10 cellular contexts compared by ENCODE assay signal in the genomic region with DNA sequence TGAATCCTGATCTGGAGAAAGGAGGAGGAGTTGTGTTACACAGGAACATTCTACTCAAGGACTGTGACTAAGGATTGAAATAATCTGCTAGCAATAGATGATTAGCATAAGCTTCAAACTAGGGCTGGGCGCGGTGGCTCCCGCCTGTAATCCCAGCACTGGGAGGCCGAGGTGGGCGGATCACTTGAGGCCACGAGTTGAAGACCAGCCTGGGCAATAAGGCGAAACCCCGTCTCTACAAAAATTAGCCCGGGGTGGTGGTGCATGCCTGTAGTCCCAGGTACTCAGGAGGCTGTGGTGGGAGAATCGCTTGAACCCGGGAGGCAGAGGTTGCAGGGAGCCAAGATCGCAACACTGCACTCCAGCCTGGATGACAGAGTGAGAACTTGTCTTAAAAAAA. TPM values are rescaled to one million over a fixed set of nuclear protein-coding genes. Genes with fewer than 3 reads are reported as not detected.
DNase-seq lines count a peak whose midpoint lies in the region; ATAC-seq and TF ChIP-seq lines count a peak whose summit lies in the region.
"Had no signal": no experiment of that assay in that cellular context is flagged by ENCODE, and none has a peak within 500 bp of the region (broad histone marks: within the 10 kb centered on the region; RNA-seq: fewer than 3 reads in every experiment).

No MANE protein-coding gene starts in this region.

- peaks cover 44% of the 10 kb centered on the region for H3K79me2 ChIP-seq in SU-DHL-6 (ENCODE audit: insufficient read depth, low read length)
- H3K79me2 ChIP-seq in fibroblast of lung (ENCODE audit: control insufficient read depth, insufficient read depth, low read length): peaks cover 25% of the 10 kb centered on the region

- ATAC-seq in HG03442 (IDR thresholded peaks at IDR 0.05; ENCODE audit: unreplicated experiment): no peak

- DNase-seq in DMS 273 (lab: John Stamatoyannopoulos, UW; ENCODE audit: unreplicated experiment) (peak; percentile 7), DMS 273 treated with DMSO at 0.1 percent for 48 hours (lab: John Stamatoyannopoulos, UW) (no peak), fibroblast of lung (ENCODE audit: low read depth in 2 of 2) (no peak), ureter (ENCODE audit: low spot score) (no peak), globus pallidus (ENCODE audit: low spot score) (no peak)
- DNase-seq: foreskin melanocyte had no signal

- H3K9ac ChIP-seq in SU-DHL-6 (ENCODE audit: low read length): peak overlapping the region; percentile 87
- H3K9ac ChIP-seq in fibroblast of lung (ENCODE audit: insufficient read depth, low read length): no peak overlapping the region
- H3K9ac ChIP-seq in skeletal muscle tissue (ENCODE audit: low read depth in 1 of 3, low read length in 3 of 3): peak overlapping the region in 2 of 3 donors; percentile 55 to 84

- H3K4me3 ChIP-seq in SU-DHL-6 (ENCODE audit: insufficient read depth, low read length, poor library complexity, severe bottlenecking): peak overlapping the region; percentile 81
- peak overlapping the region; percentile 85 to 100 (median 94) for H3K4me3 ChIP-seq in fibroblast of lung (replicated peaks in 1 of 4; ENCODE audit: control extremely low read depth in 1 of 4, insufficient read depth in 1 of 4, low read depth in 3 of 4, low read length in 4 of 4)
- H3K4me3 ChIP-seq in skeletal muscle tissue (ENCODE audit: low read length in 3 of 3): peak overlapping the region; percentile 97 to 100 (median 98)

- H3K4me2 ChIP-seq in SU-DHL-6 (ENCODE audit: low read depth, low read length, poor library complexity, severe bottlenecking) (peak overlapping the region; percentile 87), fibroblast of lung (ENCODE audit: extremely low read depth, insufficient read depth, low read length) (peak overlapping the region; percentile 98)

- H3K27ac ChIP-seq in SU-DHL-6 (ENCODE audit: low read depth, low read length) (no peak overlapping the region), fibroblast of lung (ENCODE audit: insufficient read depth, low read length) (no peak overlapping the region), skeletal muscle tissue (ENCODE audit: low read depth, low read length) (no peak overlapping the region)
- H3K27ac ChIP-seq: 22Rv1 had no signal

- no peak for TF ChIP-seq CTCF in SU-DHL-6 (IDR thresholded peaks at IDR 0.05; ENCODE audit: insufficient read depth, low read length, poor library complexity, severe bottlenecking)
- TF ChIP-seq CTCF in fibroblast of lung (conservative IDR thresholded peaks at IDR 0.05 in 1 of 2, IDR thresholded peaks at IDR 0.05 in 1 of 2; ENCODE audit: low read depth in 1 of 2, low read length in 2 of 2): no peak

- H3K27me3 ChIP-seq in SU-DHL-6 (ENCODE audit: low read length): no peaks in the 10 kb centered on the region
- no peaks in the 10 kb centered on the region for H3K27me3 ChIP-seq in fibroblast of lung (ENCODE audit: control insufficient read depth, insufficient read depth, low read length)
- no peaks in the 10 kb centered on the region for H3K27me3 ChIP-seq in skeletal muscle tissue (ENCODE audit: control insufficient read depth in 3 of 3, insufficient read depth in 3 of 3, low read length in 3 of 3)

- H3F3A ChIP-seq in SU-DHL-6 (ENCODE audit: insufficient read depth): no peaks in the 10 kb centered on the region; the same call in 1 of the 2 replicates

- H4K20me1 ChIP-seq in SU-DHL-6 (ENCODE audit: low read depth, low read length): no peaks in the 10 kb centered on the region
- no peaks in the 10 kb centered on the region for H4K20me1 ChIP-seq in fibroblast of lung (ENCODE audit: control insufficient read depth, extremely low read depth, insufficient read depth, low read length)

- H3K9me2 ChIP-seq in SU-DHL-6 (replicated peaks; ENCODE audit: insufficient read depth, low read length): no peaks in the 10 kb centered on the region

- H3K4me1 ChIP-seq in fibroblast of lung (ENCODE audit: control insufficient read depth, extremely low read depth, insufficient read depth, low read length): peaks cover 4% of the 10 kb centered on the region
- peaks cover 22 to 26% (median 26%) of the 10 kb centered on the region in 3 donors for H3K4me1 ChIP-seq in skeletal muscle tissue (ENCODE audit: control insufficient read depth in 3 of 3, insufficient read depth in 3 of 3, low read length in 3 of 3)

- no peaks in the 10 kb centered on the region for H3K36me3 ChIP-seq in SU-DHL-6 (ENCODE audit: low read length)
- H3K36me3 ChIP-seq in fibroblast of lung (ENCODE audit: control insufficient read depth, insufficient read depth, low read length): no peaks in the 10 kb centered on the region
- H3K36me3 ChIP-seq in skeletal muscle tissue (ENCODE audit: control insufficient read depth in 3 of 3, insufficient read depth in 3 of 3, low read length in 3 of 3): peaks cover 0 to 3% (median 0%) of the 10 kb centered on the region in 3 donors

- no peak overlapping the region for H2AFZ ChIP-seq in SU-DHL-6 (ENCODE audit: low read depth, low read length, severe bottlenecking)
- no peak overlapping the region for H2AFZ ChIP-seq in fibroblast of lung (ENCODE audit: low read length)

- H3K9me3 ChIP-seq in SU-DHL-6 (ENCODE audit: insufficient read depth, low read length): no peaks in the 10 kb centered on the region
- no peaks in the 10 kb centered on the region for H3K9me3 ChIP-seq in fibroblast of lung (ENCODE audit: control insufficient read depth, insufficient read depth, low read depth, low read length)
- H3K9me3 ChIP-seq in skeletal muscle tissue (ENCODE audit: control insufficient read depth in 3 of 3, low read length in 3 of 3): no peaks in the 10 kb centered on the region

RNA-seq across cellular contexts. Expression of gene TRMT61B, which starts 1.5 kb away (rescaled TPM):
- total RNA-seq in fibroblast of lung (14.4 and 14.6 TPM in 2 replicates), skeletal muscle tissue (25.6 TPM), ureter (22.8 TPM)
- 11.3 and 13.5 TPM in 2 replicates for polyA plus RNA-seq in fibroblast of lung
- polyA plus RNA-seq in fibroblast of lung (2012): 10.4 and 10.8 TPM in 2 replicates
- 1.0 and 1.7 TPM in 2 replicates for polyA minus RNA-seq in fibroblast of lung (ENCODE audit: low replicate concordance)

RNA-seq across cellular contexts. Expression of gene WDR43, which starts 25.9 kb away (rescaled TPM):
- total RNA-seq in fibroblast of lung (71.5 and 80.9 TPM in 2 replicates), skeletal muscle tissue (39.1 TPM), ureter (92.4 TPM)
- 74.7 and 96.2 TPM in 2 replicates for polyA plus RNA-seq in fibroblast of lung
- 33.0 and 46.9 TPM in 2 replicates for polyA plus RNA-seq in fibroblast of lung (2012)
- polyA minus RNA-seq in fibroblast of lung (ENCODE audit: low replicate concordance): 21.3 and 30.6 TPM in 2 replicates

RNA-seq across cellular contexts. Expression of gene SPDYA, which starts 58.0 kb away (rescaled TPM):
- total RNA-seq in fibroblast of lung (0.77 and 0.83 TPM in 2 replicates), skeletal muscle tissue (1.0 TPM), ureter (2.5 TPM)
- polyA plus RNA-seq in fibroblast of lung: 0.06 and 0.09 TPM in 2 replicates
- 0.15 and 0.24 TPM in 2 replicates for polyA plus RNA-seq in fibroblast of lung (2012)
- polyA minus RNA-seq in fibroblast of lung (ENCODE audit: low replicate concordance): not detected in 2 replicates
